In genomic region chr17:12603566-12603965, GRCh38 we compare ENCODE assay signal across 20 cellular contexts.
DNase-seq lines count a peak whose midpoint lies in the region; ATAC-seq and TF ChIP-seq lines count a peak whose summit lies in the region.
"Had no signal": no experiment of that assay in that cellular context is flagged by ENCODE, and none has a peak within 500 bp of the region (broad histone marks: within the 10 kb centered on the region; RNA-seq: fewer than 3 reads in every experiment).

No MANE protein-coding gene starts in this region.

- DNase-seq in MG63 (peak; percentile 14), fibroblast of pulmonary artery (ENCODE audit: low read depth) (peak; percentile 6), mesenchymal stem cell (no peak), D341Med (ENCODE audit: low spot score) (no peak), HK-2 (ENCODE audit: unreplicated experiment) (no peak)
- DNase-seq: 8988T; ACHN; AML-193; BE2C; CD4-positive, alpha-beta T cell; CD8-positive, alpha-beta memory T cell; DMS53; DMS79 treated with DMSO at 0.1 percent for 48 hours; GF-D8; GM23248; H7; HCEC 1CT had no signal

- H3K27me3 ChIP-seq in MG63 (no peaks in the 10 kb centered on the region), mesenchymal stem cell (ENCODE audit: control insufficient read depth in 1 of 2, insufficient read depth in 1 of 2, low read length in 2 of 2) (no peaks in the 10 kb centered on the region)
- H3K27me3 ChIP-seq: BE2C; BLaER1 treated with 17β-estradiol and CSF1 and Interleukin-3, amounts not matched to agents 10 nM and 100 nM had no signal

- no peak overlapping the region for H2BK120ac ChIP-seq in mesenchymal stem cell (ENCODE audit: low read depth, low read length)

- no peaks in the 10 kb centered on the region for H3K36me3 ChIP-seq in MG63
- no peaks in the 10 kb centered on the region for H3K36me3 ChIP-seq in mesenchymal stem cell (ENCODE audit: control insufficient read depth in 1 of 2, insufficient read depth in 2 of 2, low read depth in 1 of 2, low read length in 2 of 2)
- H3K36me3 ChIP-seq: BE2C; BLaER1 treated with 17β-estradiol and CSF1 and Interleukin-3, amounts not matched to agents 10 nM and 100 nM had no signal

- H2BK5ac ChIP-seq in mesenchymal stem cell (ENCODE audit: low read depth, low read length, poor library complexity, severe bottlenecking) = no peak overlapping the region

- WGBS in mesenchymal stem cell = 95% methylated on average over 6 of the region's 6 CpGs

- H3K27ac ChIP-seq in mesenchymal stem cell (ENCODE audit: low read length, poor library complexity, severe bottlenecking) = no peak overlapping the region
- H3K27ac ChIP-seq: A549; BLaER1 treated with 17β-estradiol and CSF1 and Interleukin-3, amounts not matched to agents 10 nM and 100 nM; GM23248 had no signal

- H4K8ac ChIP-seq in mesenchymal stem cell (ENCODE audit: low read length) = no peak overlapping the region

- no peak for ATAC-seq in GM21515 (IDR thresholded peaks at IDR 0.05; ENCODE audit: unreplicated experiment)
- ATAC-seq: A549 had no signal

- no peak overlapping the region for H2BK15ac ChIP-seq in mesenchymal stem cell (ENCODE audit: low read depth, poor library complexity, severe bottlenecking)

- H2BK12ac ChIP-seq in mesenchymal stem cell (ENCODE audit: low read length in 2 of 2) = no peak overlapping the region

- no peak overlapping the region for H3K18ac ChIP-seq in mesenchymal stem cell (ENCODE audit: low read depth in 1 of 2, low read length in 2 of 2)

- H3K9me3 ChIP-seq in MG63 (no peaks in the 10 kb centered on the region), mesenchymal stem cell (ENCODE audit: control insufficient read depth, low read length) (no peaks in the 10 kb centered on the region)
- H3K9me3 ChIP-seq: A549; BE2C; BLaER1 treated with 17β-estradiol and CSF1 and Interleukin-3, amounts not matched to agents 10 nM and 100 nM had no signal

- H3K4me2 ChIP-seq in mesenchymal stem cell (ENCODE audit: low read length, poor library complexity, severe bottlenecking) = no peak overlapping the region
- H3K4me2 ChIP-seq: A549; BLaER1 treated with 17β-estradiol and CSF1 and Interleukin-3, amounts not matched to agents 10 nM and 100 nM had no signal

- no peak overlapping the region for H3K14ac ChIP-seq in mesenchymal stem cell (ENCODE audit: low read length in 2 of 2)

- no peak for TF ChIP-seq CTCF in fibroblast of pulmonary artery (IDR thresholded peaks at IDR 0.05; ENCODE audit: low read length, missing control alignments)

- H3K4me3 ChIP-seq in MG63 (no peak overlapping the region), fibroblast of pulmonary artery (replicated peaks; ENCODE audit: low read depth, low read length) (no peak overlapping the region), mesenchymal stem cell (ENCODE audit: insufficient read depth in 1 of 2, low read depth in 1 of 2, low read length in 2 of 2) (no peak overlapping the region)
- H3K4me3 ChIP-seq: A549; BLaER1 treated with 17β-estradiol and CSF1 and Interleukin-3, amounts not matched to agents 10 nM and 100 nM; GM23248 had no signal

- H3K4me1 ChIP-seq in mesenchymal stem cell (ENCODE audit: control insufficient read depth, insufficient read depth, low read depth, low read length) = peaks cover 4% of the 10 kb centered on the region
- H3K4me1 ChIP-seq: BE2C; BLaER1 treated with 17β-estradiol and CSF1 and Interleukin-3, amounts not matched to agents 10 nM and 100 nM had no signal

- H3K9ac ChIP-seq in mesenchymal stem cell (ENCODE audit: low read length) = no peak overlapping the region
- H3K9ac ChIP-seq: BLaER1 treated with 17β-estradiol and CSF1 and Interleukin-3, amounts not matched to agents 10 nM and 100 nM; GM23248 had no signal

- no peak overlapping the region for H3K23ac ChIP-seq in mesenchymal stem cell (ENCODE audit: low read length in 2 of 2)

- H3K79me1 ChIP-seq in mesenchymal stem cell (replicated peaks; ENCODE audit: low read length, poor library complexity, severe bottlenecking) = no peaks in the 10 kb centered on the region

- H3K4ac ChIP-seq in mesenchymal stem cell (ENCODE audit: low read depth in 1 of 2, low read length in 2 of 2) = no peak overlapping the region

- no peak overlapping the region for H4K91ac ChIP-seq in mesenchymal stem cell (ENCODE audit: low read length)

- H2AK5ac ChIP-seq in mesenchymal stem cell (ENCODE audit: low read length, severe bottlenecking) = peak overlapping the region; percentile 29

- H2AFZ ChIP-seq in mesenchymal stem cell (ENCODE audit: low read depth, low read length) = no peak overlapping the region
- H2AFZ ChIP-seq: GM23248 had no signal

Comparison
In these comparisons a context has a peak if more than half of its experiments do, and no peak if none do; other contexts are left out.
1. DNase-seq: peak in MG63 (single experiment) and fibroblast of pulmonary artery (single experiment); none in mesenchymal stem cell (single experiment), D341Med (single experiment) and HK-2 (single experiment).